In genomic region chr11:108338750-108339149, GRCh38 we compare ENCODE assay signal across 17 cellular contexts.
"Had no signal": no experiment of that assay in that cellular context is flagged by ENCODE, and none has a peak within 500 bp of the region (broad histone marks: within the 10 kb centered on the region; RNA-seq: fewer than 3 reads in every experiment).

No MANE protein-coding gene starts in this region.

- DNase-seq: activated CD4-positive, alpha-beta T cell treated with anti-CD3 and anti-CD28 coated beads, Interleukin-2, amount 50 U/mL, for 4 hours; activated naive CD4-positive, alpha-beta T cell treated with anti-CD3 and anti-CD28 coated beads for 36 hours; foreskin melanocyte; hypothalamus; kidney; left lung; midbrain; stimulated activated CD4-positive, alpha-beta T cell treated with anti-CD3 and anti-CD28 coated beads, Interleukin-2, amount 100 ng/mL, for 24 hours; SW 1271; WERI-Rb-1 had no signal

- H3K4me1 ChIP-seq: left lung, prostate gland, right atrium auricular region had no signal

- H3K27me3 ChIP-seq: left lung, right atrium auricular region, suprapubic skin had no signal

- H3K27ac ChIP-seq: left lung, prostate gland, right atrium auricular region, suprapubic skin, WERI-Rb-1 had no signal

- H3K4me1 Mint-ChIP-seq: neural crest cell had no signal

- H3K9me3 Mint-ChIP-seq: activated naive CD4-positive, alpha-beta T cell treated with anti-CD3 and anti-CD28 coated beads for 36 hours; activated T-helper 2 cell treated with anti-CD3 and anti-CD28 coated beads, Interferon-gamma antibody, Interleukin-2, Interleukin-4, amounts not matched to agents 10 μg/mL and 5 μg/mL and 100 μg/mL, durations not matched to agents 14 hours and 24 hours and 36 hours; neural crest cell; stimulated activated naive CD8-positive, alpha-beta T cell treated with anti-CD3 and anti-CD28 coated beads, Interleukin-15, Interleukin-2, amounts not matched to agents 100 ng/mL and 50 ng/mL, for 24 hours; type B pancreatic cell had no signal

- H3K27ac Mint-ChIP-seq: activated naive CD4-positive, alpha-beta T cell treated with anti-CD3 and anti-CD28 coated beads for 36 hours; activated T-helper 2 cell treated with anti-CD3 and anti-CD28 coated beads, Interferon-gamma antibody, Interleukin-2, Interleukin-4, amounts not matched to agents 10 μg/mL and 5 μg/mL and 100 μg/mL, durations not matched to agents 14 hours and 24 hours and 36 hours; type B pancreatic cell had no signal

- ATAC-seq: left lung had no signal

- H3K4me3 ChIP-seq: left lung, prostate gland, right atrium auricular region, suprapubic skin had no signal

- H3K27me3 Mint-ChIP-seq: stimulated activated naive CD8-positive, alpha-beta T cell treated with anti-CD3 and anti-CD28 coated beads, Interleukin-15, Interleukin-2, amounts not matched to agents 100 ng/mL and 50 ng/mL, for 24 hours; type B pancreatic cell had no signal

- H3K9me3 ChIP-seq: left lung, prostate gland, right atrium auricular region, suprapubic skin had no signal

- H3K4me3 Mint-ChIP-seq: activated naive CD4-positive, alpha-beta T cell treated with anti-CD3 and anti-CD28 coated beads for 36 hours; neural crest cell; stimulated activated naive CD8-positive, alpha-beta T cell treated with anti-CD3 and anti-CD28 coated beads, Interleukin-15, Interleukin-2, amounts not matched to agents 100 ng/mL and 50 ng/mL, for 24 hours; type B pancreatic cell had no signal
